33 cellular contexts compared by ENCODE assay signal in genomic region chr2:237568121-237568660, GRCh38. TPM values are rescaled to one million over a fixed set of nuclear protein-coding genes. Genes with fewer than 3 reads are reported as not detected.
"Had no signal": no experiment of that assay in that cellular context is flagged by ENCODE, and none has a peak within 500 bp of the region (broad histone marks: within the 10 kb centered on the region; RNA-seq: fewer than 3 reads in every experiment).

No MANE protein-coding gene starts in this region.

- ATAC-seq: activated naive CD4-positive, alpha-beta T cell treated with anti-CD3 and anti-CD28 coated beads, Interleukin-2, amount 50 U/mL, for 72 hours; activated T-cell treated with anti-CD3 and anti-CD28 coated beads, Interleukin-2, amount 50 U/mL, for 72 hours; activated T-helper 17 cell treated with anti-CD3 and anti-CD28 coated beads, Interleukin-2, amount 50 U/mL, for 72 hours; Panc1 had no signal

- DNase-seq: activated CD4-positive, alpha-beta memory T cell treated with anti-CD3 and anti-CD28 coated beads, Interleukin-2, amount 10 ng/mL, durations not matched to agents 7 days and 5 days; activated CD4-positive, alpha-beta T cell treated with anti-CD3 and anti-CD28 coated beads for 1 hour; activated CD4-positive, alpha-beta T cell treated with anti-CD3 and anti-CD28 coated beads for 48 hours; activated CD4-positive, CD25-positive, alpha-beta regulatory T cell; activated gamma-delta T cell treated with Interleukin-2 at 50 U/mL for 16 hours; activated naive CD4-positive, alpha-beta T cell treated with anti-CD3 and anti-CD28 coated beads for 36 hours; activated T-cell treated with anti-CD3 and anti-CD28 coated beads, Interleukin-2, amount 50 U/mL, for 1 hour; activated T-cell treated with anti-CD3 and anti-CD28 coated beads, Interleukin-2, amount 50 U/mL, for 72 hours; adrenal gland; Kasumi-1; KG1; MG63; NCI-H1048; NCI-H1105 treated with DMSO at 0.1 percent for 48 hours; NCI-H1436; NCI-H1694; NCI-H1930; NCI-H2081 treated with DMSO at 0.1 percent for 48 hours; NCI-H345; NCI-H524 treated with DMSO at 0.1 percent for 48 hours; SHP77; SJCRH30; T1000; WERI-Rb-1 had no signal

- H3K27me3 ChIP-seq: adrenal gland, MG63, SJCRH30 had no signal

- H3K27ac ChIP-seq: adrenal gland, SJCRH30, SK-N-MC, WERI-Rb-1 had no signal

- H3K36me3 ChIP-seq: adrenal gland, MG63, SJCRH30, WERI-Rb-1 had no signal

- H3K4me3 ChIP-seq: adrenal gland, MG63, SJCRH30, SK-N-MC had no signal

- H3K9me3 ChIP-seq: adrenal gland, MG63 had no signal

RNA-seq across cellular contexts. Expression of gene PRLH, which starts 1.8 kb away (rescaled TPM):
- total RNA-seq: activated CD4-positive, alpha-beta memory T cell treated with anti-CD3 and anti-CD28 coated beads, Interleukin-2, amount 10 ng/mL, durations not matched to agents 7 days and 5 days; activated CD8-positive, alpha-beta memory T cell treated with anti-CD3 and anti-CD28 coated beads for 36 hours; activated naive CD4-positive, alpha-beta T cell treated with anti-CD3 and anti-CD28 coated beads for 36 hours; activated naive CD4-positive, alpha-beta T cell treated with anti-CD3 and anti-CD28 coated beads, Interleukin-2, amount 50 U/mL, for 72 hours; activated T-cell treated with anti-CD3 and anti-CD28 coated beads, Interleukin-2, amount 50 U/mL, for 72 hours; activated T-helper 17 cell treated with anti-CD3 and anti-CD28 coated beads, Interleukin-2, amount 50 U/mL, for 72 hours; adrenal gland; NCI-H460; RPMI7951; SJCRH30; T-helper 1 cell treated with Interleukin-12 subunit alpha and Interleukin-12 subunit beta and Interleukin-4 antibody, amounts not matched to agents 30 ng/mL and 1 ng/mL, for 36 hours; T-helper 2 cell treated with Interferon-gamma antibody and Interleukin-4, amounts not matched to agents 100 ng/mL and 5 ng/mL, for 36 hours had no signal
- polyA plus RNA-seq: adrenal gland had no signal

RNA-seq across cellular contexts. Expression of gene RAB17, which starts 22.3 kb away (rescaled TPM):
- total RNA-seq: activated CD4-positive, alpha-beta memory T cell treated with anti-CD3 and anti-CD28 coated beads, Interleukin-2, amount 10 ng/mL, durations not matched to agents 7 days and 5 days; activated CD8-positive, alpha-beta memory T cell treated with anti-CD3 and anti-CD28 coated beads for 36 hours; activated naive CD4-positive, alpha-beta T cell treated with anti-CD3 and anti-CD28 coated beads for 36 hours; T-helper 1 cell treated with Interleukin-12 subunit alpha and Interleukin-12 subunit beta and Interleukin-4 antibody, amounts not matched to agents 30 ng/mL and 1 ng/mL, for 36 hours; T-helper 2 cell treated with Interferon-gamma antibody and Interleukin-4, amounts not matched to agents 100 ng/mL and 5 ng/mL, for 36 hours had no signal
